30 cellular contexts compared by ENCODE assay signal in the genomic region with DNA sequence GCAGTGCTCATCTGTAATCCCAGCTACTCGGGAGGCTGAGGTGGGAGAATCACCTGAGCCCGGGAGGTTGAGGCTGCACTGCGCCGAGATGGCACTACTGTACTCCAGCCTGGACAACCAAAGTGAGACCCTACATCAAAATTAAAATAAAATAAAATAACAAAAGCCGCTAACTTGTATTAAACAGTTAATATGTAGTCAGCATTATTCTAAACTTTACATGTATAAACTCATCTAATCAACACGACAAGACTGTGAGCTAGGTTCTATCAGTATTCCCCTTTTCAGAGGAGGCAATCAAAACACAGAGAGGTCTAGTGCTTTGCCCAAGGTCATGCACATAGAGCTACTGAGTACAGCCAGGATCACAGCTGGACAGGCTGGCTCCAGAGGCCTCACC.
"Had no signal": no experiment of that assay in that cellular context is flagged by ENCODE, and none has a peak within 500 bp of the region (broad histone marks: within the 10 kb centered on the region; RNA-seq: fewer than 3 reads in every experiment).

No MANE protein-coding gene starts in this region.

- H2AFZ ChIP-seq: parathyroid adenoma had no signal

- H3K36me3 ChIP-seq: neutrophil, ovary, spleen, suprapubic skin, tibial artery, transverse colon, upper lobe of right lung, uterus had no signal

- H3K79me2 ChIP-seq: parathyroid adenoma had no signal

- H3K4me3 ChIP-seq: ovary, psoas muscle, skin epidermis, smooth muscle cell, spleen, suprapubic skin, testis, tibial artery, transverse colon, upper lobe of right lung, uterus had no signal

- DNase-seq: naive thymus-derived CD8-positive, alpha-beta T cell; nephron progenitor cell; nucleus accumbens; ovary; posterior cingulate gyrus; psoas muscle; right cardiac atrium; spleen; stimulated activated CD4-positive, alpha-beta T cell treated with anti-CD3 and anti-CD28 coated beads, Interleukin-12 subunit alpha, Interleukin-12 subunit beta, amount 100 ng/mL, for 4 hours; stimulated activated CD4-positive, alpha-beta T cell treated with anti-CD3 and anti-CD28 coated beads, Interleukin-1b, Interleukin-23, amount 100 ng/mL, for 48 hours; stimulated activated CD4-positive, alpha-beta T cell treated with anti-CD3 and anti-CD28 coated beads, Interleukin-4, amount 100 ng/mL, for 1 hour; stimulated activated CD4-positive, alpha-beta T cell treated with anti-CD3 and anti-CD28 coated beads, Interleukin-4, amount 100 ng/mL, for 4 hours; stimulated activated CD8-positive, alpha-beta memory T cell treated with anti-CD3 and anti-CD28 coated beads, Interleukin-4, amount 100 ng/mL, for 48 hours; stimulated activated naive CD4-positive, alpha-beta T cell; stimulated activated naive CD8-positive, alpha-beta T cell treated with anti-CD3 and anti-CD28 coated beads, Interleukin-15, amount 100 ng/mL, for 72 hours; stimulated activated naive CD8-positive, alpha-beta T cell treated with anti-CD3 and anti-CD28 coated beads, Interleukin-15, Interleukin-2, amounts not matched to agents 100 U/mL and 50 U/mL, for 24 hours; substantia nigra; testis; tibial artery; transverse colon; upper lobe of right lung; uterus had no signal

- ATAC-seq: naive thymus-derived CD8-positive, alpha-beta T cell; natural killer cell treated with Interleukin-12 subunit alpha and Interleukin-12 subunit beta and Interleukin-15 and Interleukin-18, amount 100 ng/mL, for 72 hours; psoas muscle; right cardiac atrium; sciatic nerve; stimulated activated memory B cell treated with anti-CD40 and anti-IgM and Interleukin-4, amounts not matched to agents 10 μg/mL and 1 μg/mL and 100 μg/mL, for 72 hours; stimulated activated naive CD8-positive, alpha-beta T cell treated with anti-CD3 and anti-CD28 coated beads, Interleukin-15, amount 100 ng/mL, for 72 hours; stimulated activated naive CD8-positive, alpha-beta T cell treated with anti-CD3 and anti-CD28 coated beads, Interleukin-15, Interleukin-2, amounts not matched to agents 100 U/mL and 50 U/mL, for 24 hours; upper lobe of right lung had no signal

- H3K4me2 ChIP-seq: smooth muscle cell had no signal

- H3K4me1 ChIP-seq: parathyroid adenoma, psoas muscle, testis, transverse colon, upper lobe of right lung had no signal

- H3K27me3 ChIP-seq: ovary, testis, uterus had no signal

- H3K9me3 ChIP-seq: neutrophil, ovary, psoas muscle, spleen, suprapubic skin, testis, tibial artery, transverse colon, upper lobe of right lung, uterus had no signal

- H3K27ac ChIP-seq: neutrophil, ovary, parathyroid adenoma, psoas muscle, skin epidermis, spleen, suprapubic skin, testis, tibial artery, transverse colon, upper lobe of right lung, uterus had no signal

- H3K9ac ChIP-seq: parathyroid adenoma had no signal
